In the genomic region with DNA sequence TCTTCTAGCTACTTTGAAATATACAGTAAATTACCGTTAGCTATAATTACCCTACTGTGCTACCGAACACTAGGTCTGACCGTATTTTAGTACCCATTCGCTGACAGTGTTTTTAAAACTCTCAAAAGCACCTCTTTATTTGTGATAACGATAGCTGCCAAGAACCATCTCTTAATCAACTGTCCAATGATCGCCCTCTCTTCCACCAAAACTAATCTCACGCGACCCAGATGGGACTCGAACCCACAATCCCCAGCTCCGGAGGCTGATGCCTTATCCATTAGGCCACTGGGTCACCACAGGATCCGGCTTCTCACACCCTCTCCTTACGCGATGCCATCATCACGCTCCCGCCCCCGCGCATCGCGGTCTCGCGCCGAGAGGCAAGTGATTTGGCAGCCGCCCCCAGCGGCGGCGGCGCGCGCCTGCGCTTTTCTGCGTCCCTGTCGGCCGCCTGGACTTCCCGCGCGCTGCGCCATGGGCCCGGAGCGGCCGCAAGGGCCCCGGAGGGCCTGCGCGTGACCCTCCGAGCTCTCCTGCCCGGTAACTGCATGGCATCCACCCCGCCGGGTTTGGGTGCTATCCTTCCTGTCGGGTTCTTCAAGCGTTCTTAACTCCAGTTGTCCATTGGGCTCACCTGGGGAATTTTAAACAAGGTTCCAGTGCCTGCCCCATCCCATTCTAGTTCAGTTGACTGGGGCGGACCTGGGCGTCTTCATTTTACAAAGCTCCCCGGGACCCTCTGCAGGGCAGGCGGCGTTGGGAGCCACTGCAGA, we compare ENCODE assay signal across 8 cellular contexts. TPM values are rescaled to one million over a fixed set of nuclear protein-coding genes. Genes with fewer than 3 reads are reported as not detected.
DNase-seq lines count a peak whose midpoint lies in the region; ATAC-seq and TF ChIP-seq lines count a peak whose summit lies in the region.

No MANE protein-coding gene starts in this region.

- no peaks in the 10 kb centered on the region for H3K27me3 Mint-ChIP-seq in activated T-helper 17 cell treated with anti-CD3 and anti-CD28 coated beads, Interleukin-2, amount 50 U/mL, for 72 hours
- peaks cover 0 to 3% (median 0%) of the 10 kb centered on the region in 5 donors for H3K27me3 Mint-ChIP-seq in naive thymus-derived CD8-positive, alpha-beta T cell
- H3K27me3 Mint-ChIP-seq in stimulated activated naive B cell treated with anti-CD40 and anti-IgM and Interleukin-4, amounts not matched to agents 10 μg/mL and 1 μg/mL and 100 μg/mL, for 72 hours = peaks cover 5 to 7% of the 10 kb centered on the region in 2 donors

- ATAC-seq in activated T-helper 17 cell treated with anti-CD3 and anti-CD28 coated beads, Interleukin-2, amount 50 U/mL, for 72 hours (replicated peaks) = peak; percentile 94
- ATAC-seq in naive thymus-derived CD8-positive, alpha-beta T cell = peak; percentile 91
- peak; percentile 94 to 96 for ATAC-seq in stimulated activated naive B cell treated with anti-CD40 and anti-IgM and Interleukin-4, amounts not matched to agents 10 μg/mL and 1 μg/mL and 100 μg/mL, for 72 hours (replicated peaks)

- TF ChIP-seq CTCF in fibroblast of mammary gland (conservative IDR thresholded peaks at IDR 0.05; ENCODE audit: control insufficient read depth, insufficient read depth, low read depth, low read length) = no peak

- peaks cover 14% of the 10 kb centered on the region for H3K36me3 Mint-ChIP-seq in activated T-helper 17 cell treated with anti-CD3 and anti-CD28 coated beads, Interleukin-2, amount 50 U/mL, for 72 hours (ENCODE audit: low read depth)
- H3K36me3 Mint-ChIP-seq in naive thymus-derived CD8-positive, alpha-beta T cell = peaks cover 0 to 3% (median 2%) of the 10 kb centered on the region in 3 donors
- H3K36me3 Mint-ChIP-seq in stimulated activated naive B cell treated with anti-CD40 and anti-IgM and Interleukin-4, amounts not matched to agents 10 μg/mL and 1 μg/mL and 100 μg/mL, for 72 hours = peaks cover 3 to 10% of the 10 kb centered on the region in 2 donors

- DNase-seq in ELR (ENCODE audit: low read depth) = peak; percentile 95
- DNase-seq in GOT3 (lab: John Stamatoyannopoulos, UW) = peak; percentile 95
- DNase-seq in LHCN-M2 (ENCODE audit: low read depth) = peak; percentile 96
- DNase-seq in RKO (ENCODE audit: low spot score) = peak; percentile 94
- DNase-seq in fibroblast of mammary gland (ENCODE audit: low read depth) = peak; percentile 94
- DNase-seq in naive thymus-derived CD8-positive, alpha-beta T cell = peak; percentile 85 to 98 (median 95)
- peak; percentile 99 for DNase-seq in stimulated activated naive B cell treated with anti-CD40 and anti-IgM and Interleukin-4, amounts not matched to agents 10 μg/mL and 1 μg/mL and 100 μg/mL, for 72 hours

- peak overlapping the region; percentile 100 for H3K27ac Mint-ChIP-seq in activated T-helper 17 cell treated with anti-CD3 and anti-CD28 coated beads, Interleukin-2, amount 50 U/mL, for 72 hours
- H3K27ac Mint-ChIP-seq in naive thymus-derived CD8-positive, alpha-beta T cell = peak overlapping the region; percentile 85 to 100 (median 90)
- peak overlapping the region; percentile 100 for H3K27ac Mint-ChIP-seq in stimulated activated naive B cell treated with anti-CD40 and anti-IgM and Interleukin-4, amounts not matched to agents 10 μg/mL and 1 μg/mL and 100 μg/mL, for 72 hours

- H3K9me3 Mint-ChIP-seq in activated T-helper 17 cell treated with anti-CD3 and anti-CD28 coated beads, Interleukin-2, amount 50 U/mL, for 72 hours = no peaks in the 10 kb centered on the region
- H3K9me3 Mint-ChIP-seq in naive thymus-derived CD8-positive, alpha-beta T cell = peaks cover 0 to 5% (median 0%) of the 10 kb centered on the region in 9 donors
- H3K9me3 Mint-ChIP-seq in stimulated activated naive B cell treated with anti-CD40 and anti-IgM and Interleukin-4, amounts not matched to agents 10 μg/mL and 1 μg/mL and 100 μg/mL, for 72 hours = peaks cover 0 to 3% of the 10 kb centered on the region in 2 donors

- peak overlapping the region; percentile 60 for H3K4me3 ChIP-seq in fibroblast of mammary gland (ENCODE audit: control insufficient read depth, low read depth, low read length)

- peaks cover 6% of the 10 kb centered on the region for H3K4me1 Mint-ChIP-seq in activated T-helper 17 cell treated with anti-CD3 and anti-CD28 coated beads, Interleukin-2, amount 50 U/mL, for 72 hours
- H3K4me1 Mint-ChIP-seq in naive thymus-derived CD8-positive, alpha-beta T cell = peaks cover 14 to 24% (median 17%) of the 10 kb centered on the region in 4 donors
- H3K4me1 Mint-ChIP-seq in stimulated activated naive B cell treated with anti-CD40 and anti-IgM and Interleukin-4, amounts not matched to agents 10 μg/mL and 1 μg/mL and 100 μg/mL, for 72 hours = peaks cover 12 to 14% of the 10 kb centered on the region in 2 donors

- peak overlapping the region; percentile 85 for H3K4me3 Mint-ChIP-seq in activated T-helper 17 cell treated with anti-CD3 and anti-CD28 coated beads, Interleukin-2, amount 50 U/mL, for 72 hours
- peak overlapping the region; percentile 77 to 95 (median 87) for H3K4me3 Mint-ChIP-seq in naive thymus-derived CD8-positive, alpha-beta T cell
- H3K4me3 Mint-ChIP-seq in stimulated activated naive B cell treated with anti-CD40 and anti-IgM and Interleukin-4, amounts not matched to agents 10 μg/mL and 1 μg/mL and 100 μg/mL, for 72 hours = peak overlapping the region; percentile 88

- POLR2A ChIA-PET in naive thymus-derived CD8-positive, alpha-beta T cell (lab: Charles Lee) = interaction anchor here (0.5 to 2.7 kb wide), 10 partner anchors 10 to 272 kb away, joined by 3 to 13 read pairs (median 4); a partner anchor contains a TSS

RNA-seq across cellular contexts. Expression of a gene that starts 15.7 kb away (rescaled TPM):
- total RNA-seq in LHCN-M2 (2014; rRNA removed) = 387 and 438 TPM in 2 replicates
- polyA plus RNA-seq in LHCN-M2 (2012) = 241 TPM
- total RNA-seq in activated T-helper 17 cell treated with anti-CD3 and anti-CD28 coated beads, Interleukin-2, amount 50 U/mL, for 72 hours = 100 to 1,000 TPM; 136 to 227 TPM
- 10 to 100 TPM in 1 of 2 experiments, 1 to 10 TPM in 1; 8.9 to 10.2 TPM for total RNA-seq in naive thymus-derived CD8-positive, alpha-beta T cell
- 10 to 100 TPM; 13.7 to 17.0 (median 15.9) TPM for polyA plus RNA-seq in naive thymus-derived CD8-positive, alpha-beta T cell

RNA-seq across cellular contexts. Expression of a gene that starts 23.6 kb away (rescaled TPM):
- total RNA-seq in LHCN-M2 (2014; rRNA removed) = 10.7 and 14.6 TPM in 2 replicates
- 4.5 TPM for polyA plus RNA-seq in LHCN-M2 (2012)
- total RNA-seq in activated T-helper 17 cell treated with anti-CD3 and anti-CD28 coated beads, Interleukin-2, amount 50 U/mL, for 72 hours = 10 to 100 TPM; 25.9 to 27.3 TPM
- total RNA-seq in naive thymus-derived CD8-positive, alpha-beta T cell = under 1 TPM; 0.29 to 0.30 TPM
- 1 to 10 TPM in 1 of 3 donors, under 1 TPM in 1, not detected in 1; 0.61 to 1.0 TPM for polyA plus RNA-seq in naive thymus-derived CD8-positive, alpha-beta T cell

Comparison
In these comparisons a context has a peak if more than half of its experiments do, and no peak if none do; other contexts are left out.
1. Peak in every context shown above with its lines: DNase-seq, ATAC-seq and H3K4me3 ChIP-seq.
2. RNA of a gene that starts 15.7 kb away (total RNA-seq): 387 to 438 TPM in LHCN-M2 and 136 to 227 TPM in activated T-helper 17 cell treated with anti-CD3 and anti-CD28 coated beads, Interleukin-2, amount 50 U/mL, for 72 hours; 8.9 to 10.2 TPM in naive thymus-derived CD8-positive, alpha-beta T cell; every median in the first group is over 10 times any median in the second.